18 cellular contexts compared by ENCODE assay signal in the genomic region with DNA sequence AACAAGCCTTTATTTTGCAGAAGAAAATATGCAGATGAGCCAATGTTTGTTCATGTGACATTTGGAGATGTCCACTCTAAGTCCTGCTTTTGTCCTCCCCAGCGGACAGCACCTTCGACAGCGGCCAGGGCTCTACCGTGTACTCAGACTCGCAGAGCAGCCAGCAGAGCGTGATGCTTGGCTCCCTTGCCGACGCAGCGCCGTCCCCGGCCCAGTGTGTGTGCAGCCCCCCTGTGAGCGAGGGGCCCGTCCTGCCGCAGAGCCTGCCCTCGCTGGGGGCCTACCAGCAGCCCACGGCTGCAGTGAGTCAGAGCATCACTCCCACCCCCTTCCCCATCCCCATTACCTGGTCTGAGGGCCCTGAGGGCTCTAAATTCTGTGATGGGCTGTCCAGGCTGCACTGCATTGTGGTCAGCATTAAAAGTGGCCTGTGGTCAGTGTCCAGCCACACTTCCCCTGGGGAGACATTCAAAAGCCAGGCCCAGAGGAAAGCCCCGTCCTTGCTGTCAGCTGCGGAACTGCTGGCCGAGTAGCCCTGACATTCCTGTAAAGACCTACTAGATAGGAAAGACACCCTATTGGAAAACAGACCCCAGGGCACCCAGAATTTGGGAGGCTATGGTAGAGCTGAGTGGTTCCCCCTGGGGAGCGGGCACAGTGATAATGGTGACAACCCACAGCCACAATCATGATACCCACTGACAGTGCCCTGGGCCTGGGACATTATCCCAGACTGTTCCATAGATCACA.
"Had no signal": no experiment of that assay in that cellular context is flagged by ENCODE, and none has a peak within 500 bp of the region (broad histone marks: within the 10 kb centered on the region; RNA-seq: fewer than 3 reads in every experiment).

No MANE protein-coding gene starts in this region.

- H3K27me3 ChIP-seq: adrenal gland, ovary had no signal

- H3K9me3 ChIP-seq: adrenal gland, ovary, SJCRH30 had no signal

- H3K9me3 Mint-ChIP-seq: activated CD8-positive, alpha-beta T cell treated with anti-CD3 and anti-CD28 coated beads for 36 hours; activated naive CD4-positive, alpha-beta T cell treated with anti-CD3 and anti-CD28 coated beads for 36 hours; activated T-helper 1 cell treated with anti-CD3 and anti-CD28 coated beads, Interleukin-12 subunit alpha, Interleukin-12 subunit beta, Interleukin-2, Interleukin-4 antibody, amounts not matched to agents 30 ng/mL and 10 ng/mL and 1 ng/mL, durations not matched to agents 14 hours and 24 hours and 36 hours; brain; endodermal cell; T-helper 2 cell treated with Interferon-gamma antibody and Interleukin-4, amounts not matched to agents 5 μg/mL and 100 μg/mL, for 36 hours had no signal

- H3K27ac ChIP-seq: adrenal gland, ovary, SJCRH30 had no signal

- H3K4me1 Mint-ChIP-seq: activated CD4-positive, alpha-beta T cell treated with anti-CD3 and anti-CD28 coated beads for 36 hours; endodermal cell had no signal

- DNase-seq: activated CD4-positive, alpha-beta T cell treated with anti-CD3 and anti-CD28 coated beads for 36 hours; activated CD8-positive, alpha-beta memory T cell treated with anti-CD3 and anti-CD28 coated beads, Interleukin-2, amount 50 U/mL, for 48 hours; activated CD8-positive, alpha-beta T cell treated with anti-CD3 and anti-CD28 coated beads for 36 hours; activated naive CD4-positive, alpha-beta T cell treated with anti-CD3 and anti-CD28 coated beads for 36 hours; cerebellar nuclear complex; endodermal cell; erythroblast; hippocampal formation; mesendoderm; SJCRH30; stimulated activated naive CD4-positive, alpha-beta T cell; SW 1271 had no signal

- H3K4me1 ChIP-seq: adrenal gland, SJCRH30 had no signal

- H3K4me2 ChIP-seq: smooth muscle cell had no signal

- H3K4me3 Mint-ChIP-seq: activated CD4-positive, alpha-beta T cell treated with anti-CD3 and anti-CD28 coated beads for 36 hours; activated CD8-positive, alpha-beta T cell treated with anti-CD3 and anti-CD28 coated beads for 36 hours; activated naive CD4-positive, alpha-beta T cell treated with anti-CD3 and anti-CD28 coated beads for 36 hours; activated T-helper 1 cell treated with anti-CD3 and anti-CD28 coated beads, Interleukin-12 subunit alpha, Interleukin-12 subunit beta, Interleukin-2, Interleukin-4 antibody, amounts not matched to agents 30 ng/mL and 10 ng/mL and 1 ng/mL, durations not matched to agents 14 hours and 24 hours and 36 hours; brain; endodermal cell; T-helper 2 cell treated with Interferon-gamma antibody and Interleukin-4, amounts not matched to agents 5 μg/mL and 100 μg/mL, for 36 hours had no signal

- H3K27ac Mint-ChIP-seq: activated CD4-positive, alpha-beta T cell treated with anti-CD3 and anti-CD28 coated beads for 36 hours; activated CD8-positive, alpha-beta T cell treated with anti-CD3 and anti-CD28 coated beads for 36 hours; activated naive CD4-positive, alpha-beta T cell treated with anti-CD3 and anti-CD28 coated beads for 36 hours; activated T-helper 1 cell treated with anti-CD3 and anti-CD28 coated beads, Interleukin-12 subunit alpha, Interleukin-12 subunit beta, Interleukin-2, Interleukin-4 antibody, amounts not matched to agents 30 ng/mL and 10 ng/mL and 1 ng/mL, durations not matched to agents 14 hours and 24 hours and 36 hours; endodermal cell; T-helper 2 cell treated with Interferon-gamma antibody and Interleukin-4, amounts not matched to agents 5 μg/mL and 100 μg/mL, for 36 hours had no signal

- H3K4me3 ChIP-seq: adrenal gland, ovary, SJCRH30, smooth muscle cell had no signal

- H3K27me3 Mint-ChIP-seq: activated CD4-positive, alpha-beta T cell treated with anti-CD3 and anti-CD28 coated beads for 36 hours; activated CD8-positive, alpha-beta T cell treated with anti-CD3 and anti-CD28 coated beads for 36 hours; brain had no signal

- H3K36me3 ChIP-seq: adrenal gland, ovary, SJCRH30 had no signal

- ATAC-seq: activated CD4-positive, alpha-beta T cell treated with anti-CD3 and anti-CD28 coated beads for 36 hours; activated CD8-positive, alpha-beta T cell treated with anti-CD3 and anti-CD28 coated beads for 36 hours had no signal
